1 cellular context compared by ENCODE assay signal in the genomic region with DNA sequence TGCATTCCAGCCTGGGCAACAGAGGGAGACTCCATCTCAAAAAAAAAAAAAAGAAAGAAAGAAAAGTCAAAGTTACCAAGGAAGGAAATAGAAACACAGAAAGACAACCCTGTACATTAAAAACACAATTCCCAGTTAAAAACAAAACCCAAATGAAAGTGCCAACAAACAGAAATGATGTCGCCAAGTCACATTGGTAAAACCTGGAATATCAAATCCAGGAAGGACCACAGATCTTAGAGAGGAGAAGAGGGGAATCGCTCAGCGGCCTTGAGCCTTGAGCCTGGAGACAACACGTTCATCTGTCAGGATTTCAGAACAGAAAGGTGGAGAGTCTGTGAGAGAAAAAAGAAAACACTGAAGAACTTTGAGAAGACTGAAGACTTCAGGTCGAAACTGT.
TF ChIP-seq lines count a peak whose summit lies in the region.

No MANE protein-coding gene starts in this region.

TF ChIP-seq in GM23338, 12 proteins besides CTCF, POLR2A, EP300 and RAD21 (continued from another document):
- TF ChIP-seq, protein P1, sequence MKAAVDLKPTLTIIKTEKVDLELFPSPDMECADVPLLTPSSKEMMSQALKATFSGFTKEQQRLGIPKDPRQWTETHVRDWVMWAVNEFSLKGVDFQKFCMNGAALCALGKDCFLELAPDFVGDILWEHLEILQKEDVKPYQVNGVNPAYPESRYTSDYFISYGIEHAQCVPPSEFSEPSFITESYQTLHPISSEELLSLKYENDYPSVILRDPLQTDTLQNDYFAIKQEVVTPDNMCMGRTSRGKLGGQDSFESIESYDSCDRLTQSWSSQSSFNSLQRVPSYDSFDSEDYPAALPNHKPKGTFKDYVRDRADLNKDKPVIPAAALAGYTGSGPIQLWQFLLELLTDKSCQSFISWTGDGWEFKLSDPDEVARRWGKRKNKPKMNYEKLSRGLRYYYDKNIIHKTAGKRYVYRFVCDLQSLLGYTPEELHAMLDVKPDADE (IDR thresholded peaks at IDR 0.05): no peak
- no peak for TF ChIP-seq NANOG (IDR thresholded peaks at IDR 0.05; ENCODE audit: borderline replicate concordance)
- TF ChIP-seq EZH2phosphoT487 (IDR thresholded peaks at IDR 0.05; ENCODE audit: unreplicated experiment): no peak
- no peak for TF ChIP-seq JUNB (IDR thresholded peaks at IDR 0.05; ENCODE audit: unreplicated experiment)
- TF ChIP-seq, protein P2, sequence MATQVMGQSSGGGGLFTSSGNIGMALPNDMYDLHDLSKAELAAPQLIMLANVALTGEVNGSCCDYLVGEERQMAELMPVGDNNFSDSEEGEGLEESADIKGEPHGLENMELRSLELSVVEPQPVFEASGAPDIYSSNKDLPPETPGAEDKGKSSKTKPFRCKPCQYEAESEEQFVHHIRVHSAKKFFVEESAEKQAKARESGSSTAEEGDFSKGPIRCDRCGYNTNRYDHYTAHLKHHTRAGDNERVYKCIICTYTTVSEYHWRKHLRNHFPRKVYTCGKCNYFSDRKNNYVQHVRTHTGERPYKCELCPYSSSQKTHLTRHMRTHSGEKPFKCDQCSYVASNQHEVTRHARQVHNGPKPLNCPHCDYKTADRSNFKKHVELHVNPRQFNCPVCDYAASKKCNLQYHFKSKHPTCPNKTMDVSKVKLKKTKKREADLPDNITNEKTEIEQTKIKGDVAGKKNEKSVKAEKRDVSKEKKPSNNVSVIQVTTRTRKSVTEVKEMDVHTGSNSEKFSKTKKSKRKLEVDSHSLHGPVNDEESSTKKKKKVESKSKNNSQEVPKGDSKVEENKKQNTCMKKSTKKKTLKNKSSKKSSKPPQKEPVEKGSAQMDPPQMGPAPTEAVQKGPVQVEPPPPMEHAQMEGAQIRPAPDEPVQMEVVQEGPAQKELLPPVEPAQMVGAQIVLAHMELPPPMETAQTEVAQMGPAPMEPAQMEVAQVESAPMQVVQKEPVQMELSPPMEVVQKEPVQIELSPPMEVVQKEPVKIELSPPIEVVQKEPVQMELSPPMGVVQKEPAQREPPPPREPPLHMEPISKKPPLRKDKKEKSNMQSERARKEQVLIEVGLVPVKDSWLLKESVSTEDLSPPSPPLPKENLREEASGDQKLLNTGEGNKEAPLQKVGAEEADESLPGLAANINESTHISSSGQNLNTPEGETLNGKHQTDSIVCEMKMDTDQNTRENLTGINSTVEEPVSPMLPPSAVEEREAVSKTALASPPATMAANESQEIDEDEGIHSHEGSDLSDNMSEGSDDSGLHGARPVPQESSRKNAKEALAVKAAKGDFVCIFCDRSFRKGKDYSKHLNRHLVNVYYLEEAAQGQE (IDR thresholded peaks at IDR 0.05; ENCODE audit: unreplicated experiment): no peak
- TF ChIP-seq CREB1 (CRISPR knock-in tag; IDR thresholded peaks at IDR 0.05; ENCODE audit: low read depth): no peak
